19 cellular contexts compared by ENCODE assay signal in genomic region chr7:38448842-38449241, GRCh38.
"Had no signal": no experiment of that assay in that cellular context is flagged by ENCODE, and none has a peak within 500 bp of the region (broad histone marks: within the 10 kb centered on the region; RNA-seq: fewer than 3 reads in every experiment).

No MANE protein-coding gene starts in this region.

- H3K4me3 Mint-ChIP-seq: activated B cell treated with CpG ODN at 0.5 μM for 24 hours; activated naive CD8-positive, alpha-beta T cell treated with anti-CD3 and anti-CD28 coated beads, Interleukin-2, amount 10 ng/mL, durations not matched to agents 7 days and 5 days; central memory CD8-positive, alpha-beta T cell; immature natural killer cell; memory B cell; stimulated activated memory B cell treated with anti-CD40 and anti-IgM and Interleukin-4, amounts not matched to agents 10 μg/mL and 1 μg/mL and 100 μg/mL, for 72 hours had no signal

- ATAC-seq: esophagus mucosa; heart right ventricle; left ventricle myocardium superior; stimulated activated memory B cell treated with anti-CD40 and anti-IgM and Interleukin-4, amounts not matched to agents 10 μg/mL and 1 μg/mL and 100 μg/mL, for 72 hours; upper lobe of right lung had no signal

- DNase-seq: activated B cell treated with CpG ODN at 0.5 μM for 24 hours; activated CD4-positive, alpha-beta T cell treated with anti-CD3 and anti-CD28 coated beads, Interleukin-2, amount 50 U/mL, for 1 hour; activated effector memory CD4-positive, alpha-beta T cell treated with anti-CD3 and anti-CD28 coated beads, Interleukin-2, amount 50 U/mL, for 16 hours; activated naive CD8-positive, alpha-beta T cell treated with anti-CD3 and anti-CD28 coated beads, Interleukin-2, amount 10 ng/mL, durations not matched to agents 7 days and 5 days; brain microvascular endothelial cell; colonic mucosa; heart right ventricle; immature natural killer cell; left ventricle myocardium superior; occipital lobe; posterior cingulate gyrus; sigmoid colon; SK-N-SH; stimulated activated CD4-positive, alpha-beta T cell treated with anti-CD3 and anti-CD28 coated beads, Interleukin-4, amount 100 ng/mL, for 24 hours; upper lobe of right lung had no signal

- H3K27me3 Mint-ChIP-seq: activated naive CD8-positive, alpha-beta T cell treated with anti-CD3 and anti-CD28 coated beads, Interleukin-2, amount 10 ng/mL, durations not matched to agents 7 days and 5 days; memory B cell had no signal

- H3K27ac Mint-ChIP-seq: activated B cell treated with CpG ODN at 0.5 μM for 24 hours; activated naive CD8-positive, alpha-beta T cell treated with anti-CD3 and anti-CD28 coated beads, Interleukin-2, amount 10 ng/mL, durations not matched to agents 7 days and 5 days; immature natural killer cell; memory B cell; stimulated activated memory B cell treated with anti-CD40 and anti-IgM and Interleukin-4, amounts not matched to agents 10 μg/mL and 1 μg/mL and 100 μg/mL, for 72 hours had no signal

- H3K4me1 Mint-ChIP-seq: activated B cell treated with CpG ODN at 0.5 μM for 24 hours; activated naive CD8-positive, alpha-beta T cell treated with anti-CD3 and anti-CD28 coated beads, Interleukin-2, amount 10 ng/mL, durations not matched to agents 7 days and 5 days; central memory CD8-positive, alpha-beta T cell; immature natural killer cell; memory B cell; stimulated activated memory B cell treated with anti-CD40 and anti-IgM and Interleukin-4, amounts not matched to agents 10 μg/mL and 1 μg/mL and 100 μg/mL, for 72 hours had no signal

- H3K9me3 Mint-ChIP-seq: activated B cell treated with CpG ODN at 0.5 μM for 24 hours; activated naive CD8-positive, alpha-beta T cell treated with anti-CD3 and anti-CD28 coated beads, Interleukin-2, amount 10 ng/mL, durations not matched to agents 7 days and 5 days; central memory CD8-positive, alpha-beta T cell; immature natural killer cell; memory B cell; stimulated activated memory B cell treated with anti-CD40 and anti-IgM and Interleukin-4, amounts not matched to agents 10 μg/mL and 1 μg/mL and 100 μg/mL, for 72 hours had no signal

- H3K36me3 Mint-ChIP-seq: activated naive CD8-positive, alpha-beta T cell treated with anti-CD3 and anti-CD28 coated beads, Interleukin-2, amount 10 ng/mL, durations not matched to agents 7 days and 5 days; immature natural killer cell; memory B cell; stimulated activated memory B cell treated with anti-CD40 and anti-IgM and Interleukin-4, amounts not matched to agents 10 μg/mL and 1 μg/mL and 100 μg/mL, for 72 hours had no signal
